ENCODE assay signal across 8 cellular contexts in the genomic region with DNA sequence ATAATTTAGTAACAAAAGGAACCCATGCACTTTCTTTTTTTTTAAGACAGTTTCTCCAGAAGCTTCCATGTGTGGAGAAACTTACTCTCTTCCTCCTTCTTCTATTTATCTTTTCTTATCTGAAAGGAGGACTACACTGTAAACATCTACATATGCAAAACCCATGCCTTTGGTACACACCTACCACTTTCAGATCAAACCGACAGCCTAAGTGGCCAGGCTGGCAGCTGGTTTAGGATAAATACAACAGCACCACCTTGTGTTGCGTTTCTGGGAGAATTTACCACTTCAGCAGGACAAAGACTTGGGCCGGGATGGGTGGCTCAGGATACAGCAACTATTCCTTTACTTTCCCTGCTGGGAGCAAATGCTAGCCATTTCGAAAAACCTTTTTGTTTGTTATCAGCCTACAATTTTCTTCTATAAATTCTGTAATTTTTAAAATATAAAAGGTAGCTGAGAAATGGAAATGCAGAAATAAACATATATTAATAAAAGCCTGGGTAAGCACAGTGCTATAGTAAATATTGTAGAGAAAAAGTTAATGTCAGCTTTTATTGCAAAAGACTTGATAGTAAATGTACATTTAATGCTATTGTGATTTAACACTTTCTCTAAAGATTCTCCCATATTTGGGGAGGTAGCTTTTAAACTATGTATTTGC.
DNase-seq lines count a peak whose midpoint lies in the region; ATAC-seq and TF ChIP-seq lines count a peak whose summit lies in the region.

No MANE protein-coding gene starts in this region.

- in situ Hi-C loops in GM13976 (cut with MboI; ENCODE audit: low sequenced_read_pairs, unreplicated experiment), result loop anchor here (10.0 kb wide), 1 partner anchor 179 kb away; no protein-coding TSS in a partner anchor

- H3K36me3 ChIP-seq in prostate gland, result no peaks in the 10 kb centered on the region

- peaks cover 34% of the 10 kb centered on the region for H3K4me1 Mint-ChIP-seq in activated naive CD8-positive, alpha-beta T cell treated with anti-CD3 and anti-CD28 coated beads, Interleukin-2, amount 50 U/mL, for 24 hours

- intact Hi-C loops in cardiac septum (cut with DNase I) (loop anchor here (2.0 to 10.0 kb wide), 4 partner anchors 47 to 1137 kb away; a partner anchor contains a TSS), prostate gland (cut with DNase I) (loop anchor here (5.0 to 10.0 kb wide), 5 partner anchors 182 to 1137 kb away; a partner anchor contains a TSS)

- H3K27ac ChIP-seq in prostate gland, result peak overlapping the region; percentile 30 to 32

- no peaks in the 10 kb centered on the region for H3K36me3 Mint-ChIP-seq in activated naive CD8-positive, alpha-beta T cell treated with anti-CD3 and anti-CD28 coated beads, Interleukin-2, amount 50 U/mL, for 24 hours (ENCODE audit: low read depth)

- H3K27me3 Mint-ChIP-seq in activated naive CD8-positive, alpha-beta T cell treated with anti-CD3 and anti-CD28 coated beads, Interleukin-2, amount 50 U/mL, for 24 hours, result no peaks in the 10 kb centered on the region

- peak; percentile 48 for DNase-seq in GM13976 (ENCODE audit: low spot score)
- DNase-seq in NCI-H1417 (lab: John Stamatoyannopoulos, UW), result peak; percentile 77 to 94 (median 82)
- DNase-seq in T follicular helper cell (ENCODE audit: low read depth), result peak; percentile 43
- DNase-seq in activated naive CD8-positive, alpha-beta T cell treated with anti-CD3 and anti-CD28 coated beads, Interleukin-2, amount 50 U/mL, for 24 hours, result peak; percentile 48
- DNase-seq in cardiac septum (ENCODE audit: low spot score), result peak; percentile 84
- DNase-seq in prostate gland (ENCODE audit: low spot score), result peak; percentile 84
- DNase-seq in GM19240 (ENCODE audit: insufficient read length, low spot score), result no peak

- no peaks in the 10 kb centered on the region for H3K9me3 ChIP-seq in prostate gland

- H3K4me3 ChIP-seq in prostate gland, result no peak overlapping the region

- peak; percentile 63 for TF ChIP-seq CTCF in GM13976 (IDR thresholded peaks at IDR 0.05; ENCODE audit: borderline replicate concordance, control extremely low read depth, extremely low read depth, insufficient read depth, missing control alignments)
- TF ChIP-seq CTCF in prostate gland (IDR thresholded peaks at IDR 0.05), result peak; percentile 46 to 82 (median 72)

- no peak overlapping the region for H3K4me3 Mint-ChIP-seq in activated naive CD8-positive, alpha-beta T cell treated with anti-CD3 and anti-CD28 coated beads, Interleukin-2, amount 50 U/mL, for 24 hours

- H3K4me1 ChIP-seq in prostate gland (replicated peaks), result no peaks in the 10 kb centered on the region

- ATAC-seq in HG02759 (IDR thresholded peaks at IDR 0.05; ENCODE audit: unreplicated experiment), result peak; percentile 59
- peak; percentile 94 for ATAC-seq in activated naive CD8-positive, alpha-beta T cell treated with anti-CD3 and anti-CD28 coated beads, Interleukin-2, amount 50 U/mL, for 24 hours

- no peaks in the 10 kb centered on the region for H3K9me3 Mint-ChIP-seq in activated naive CD8-positive, alpha-beta T cell treated with anti-CD3 and anti-CD28 coated beads, Interleukin-2, amount 50 U/mL, for 24 hours

- no peak for TF ChIP-seq POLR2A in prostate gland (IDR thresholded peaks at IDR 0.05)

- H3K27ac Mint-ChIP-seq in activated naive CD8-positive, alpha-beta T cell treated with anti-CD3 and anti-CD28 coated beads, Interleukin-2, amount 50 U/mL, for 24 hours, result peak overlapping the region; percentile 60

- H3K27me3 ChIP-seq in prostate gland (replicated peaks; ENCODE audit: insufficient read depth), result no peaks in the 10 kb centered on the region

- 2% methylated on average over 4 of the region's 4 CpGs for WGBS in prostate gland
